ENCODE assay signal across 2 cellular contexts in the genomic region with DNA sequence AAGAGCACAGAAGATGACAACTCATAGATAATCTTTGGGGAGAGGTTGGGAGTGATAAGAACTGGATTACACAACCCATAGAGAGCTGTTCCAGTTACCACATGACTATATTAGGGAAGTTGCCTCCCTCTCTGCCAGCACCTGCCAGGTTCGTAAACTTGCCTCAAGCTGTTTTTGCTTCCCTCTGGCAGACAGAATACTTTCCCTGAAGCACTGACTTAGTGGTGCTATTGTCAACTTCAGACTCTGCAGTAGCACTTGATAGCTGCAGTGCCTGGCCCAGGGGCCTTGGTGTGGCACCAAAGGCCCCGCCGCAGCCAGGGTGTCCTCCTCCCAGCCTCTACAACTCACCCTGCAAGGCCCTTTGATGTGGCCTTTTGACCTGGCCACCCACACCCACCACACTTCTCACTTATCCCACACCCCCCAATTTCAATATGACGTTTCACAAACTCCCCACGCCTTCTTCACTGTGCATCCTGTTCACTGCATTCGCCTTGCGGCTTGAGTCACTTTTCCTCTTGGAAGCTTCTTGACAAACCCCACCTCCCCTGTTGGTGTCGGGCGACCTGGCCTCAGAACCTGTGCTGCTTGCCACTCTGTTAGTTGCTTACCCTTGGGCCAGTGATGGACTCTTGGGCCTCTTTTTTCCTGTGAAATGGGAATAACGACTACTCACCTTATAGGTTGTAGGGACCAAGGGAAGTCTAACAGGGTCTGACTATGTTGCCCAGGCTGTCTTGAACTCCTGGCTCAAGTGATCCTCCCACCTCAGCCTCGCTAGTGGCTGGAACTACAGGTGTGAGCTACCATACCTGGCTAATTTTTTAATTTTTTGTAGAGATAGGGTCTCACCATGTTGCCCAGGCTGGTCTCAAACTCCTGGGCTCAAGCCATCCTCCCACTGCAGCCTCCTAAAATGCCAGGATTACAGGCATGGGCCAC.
TF ChIP-seq lines count a peak whose summit lies in the region.

No MANE protein-coding gene starts in this region.

TF ChIP-seq in SK-N-SH, 30 proteins besides CTCF, POLR2A, EP300 and RAD21 (continued from another document):
- TF ChIP-seq, protein P1, sequence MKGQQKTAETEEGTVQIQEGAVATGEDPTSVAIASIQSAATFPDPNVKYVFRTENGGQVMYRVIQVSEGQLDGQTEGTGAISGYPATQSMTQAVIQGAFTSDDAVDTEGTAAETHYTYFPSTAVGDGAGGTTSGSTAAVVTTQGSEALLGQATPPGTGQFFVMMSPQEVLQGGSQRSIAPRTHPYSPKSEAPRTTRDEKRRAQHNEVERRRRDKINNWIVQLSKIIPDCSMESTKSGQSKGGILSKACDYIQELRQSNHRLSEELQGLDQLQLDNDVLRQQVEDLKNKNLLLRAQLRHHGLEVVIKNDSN (IDR thresholded peaks at IDR 0.05; ENCODE audit: borderline replicate concordance, low read depth), result no peak
- TF ChIP-seq TCF12 (IDR thresholded peaks at IDR 0.05), result no peak
- no peak for TF ChIP-seq RCOR1 (IDR thresholded peaks at IDR 0.05; ENCODE audit: low read length)
- no peak for TF ChIP-seq TAF1 (IDR thresholded peaks at IDR 0.05; ENCODE audit: borderline replicate concordance, low read depth, low read length)

TF ChIP-seq in SK-N-SH treated with all-trans-retinoic acid at 6 μM for 48 hours, 23 proteins besides CTCF, POLR2A, EP300 and RAD21 (continued from another document):
- no peak for TF ChIP-seq ZNF565 (CRISPR knock-in tag; conservative IDR thresholded peaks at IDR 0.05; ENCODE audit: low read depth)
- no peak for TF ChIP-seq ARNTL (CRISPR knock-in tag; IDR thresholded peaks at IDR 0.05; ENCODE audit: borderline replicate concordance, low read depth)
- TF ChIP-seq ESRRG (CRISPR knock-in tag; IDR thresholded peaks at IDR 0.05), result no peak
- no peak for TF ChIP-seq OSR1 (CRISPR knock-in tag; IDR thresholded peaks at IDR 0.05)
- TF ChIP-seq, protein P2, sequence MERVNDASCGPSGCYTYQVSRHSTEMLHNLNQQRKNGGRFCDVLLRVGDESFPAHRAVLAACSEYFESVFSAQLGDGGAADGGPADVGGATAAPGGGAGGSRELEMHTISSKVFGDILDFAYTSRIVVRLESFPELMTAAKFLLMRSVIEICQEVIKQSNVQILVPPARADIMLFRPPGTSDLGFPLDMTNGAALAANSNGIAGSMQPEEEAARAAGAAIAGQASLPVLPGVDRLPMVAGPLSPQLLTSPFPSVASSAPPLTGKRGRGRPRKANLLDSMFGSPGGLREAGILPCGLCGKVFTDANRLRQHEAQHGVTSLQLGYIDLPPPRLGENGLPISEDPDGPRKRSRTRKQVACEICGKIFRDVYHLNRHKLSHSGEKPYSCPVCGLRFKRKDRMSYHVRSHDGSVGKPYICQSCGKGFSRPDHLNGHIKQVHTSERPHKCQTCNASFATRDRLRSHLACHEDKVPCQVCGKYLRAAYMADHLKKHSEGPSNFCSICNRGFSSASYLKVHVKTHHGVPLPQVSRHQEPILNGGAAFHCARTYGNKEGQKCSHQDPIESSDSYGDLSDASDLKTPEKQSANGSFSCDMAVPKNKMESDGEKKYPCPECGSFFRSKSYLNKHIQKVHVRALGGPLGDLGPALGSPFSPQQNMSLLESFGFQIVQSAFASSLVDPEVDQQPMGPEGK (CRISPR knock-in tag; IDR thresholded peaks at IDR 0.05; ENCODE audit: borderline replicate concordance), result no peak
- no peak for TF ChIP-seq TOX (CRISPR knock-in tag; IDR thresholded peaks at IDR 0.05; ENCODE audit: borderline replicate concordance)
- no peak for TF ChIP-seq BACH2 (CRISPR knock-in tag; IDR thresholded peaks at IDR 0.05; ENCODE audit: borderline replicate concordance)
- TF ChIP-seq ZFP3 (CRISPR knock-in tag; IDR thresholded peaks at IDR 0.05), result no peak
TF ChIP-seq in SK-N-SH treated with all-trans-retinoic acid at 6 μM for 48 hours: peak in this region for 0.
